In genomic region chr12:106914796-106915634, GRCh38 we compare ENCODE assay signal across 9 cellular contexts. TPM values are rescaled to one million over a fixed set of nuclear protein-coding genes. Genes with fewer than 3 reads are reported as not detected.
DNase-seq lines count a peak whose midpoint lies in the region; ATAC-seq and TF ChIP-seq lines count a peak whose summit lies in the region.
"Had no signal": no experiment of that assay in that cellular context is flagged by ENCODE, and none has a peak within 500 bp of the region (broad histone marks: within the 10 kb centered on the region; RNA-seq: fewer than 3 reads in every experiment).

No MANE protein-coding gene starts in this region.

- H3K18ac ChIP-seq in neuronal stem cell (ENCODE audit: low read length) = no peak overlapping the region

- no peaks in the 10 kb centered on the region for H3K9me3 Mint-ChIP-seq in central memory CD8-positive, alpha-beta T cell
- H3K9me3 Mint-ChIP-seq: activated B cell treated with CpG ODN at 0.5 μM for 24 hours had no signal

- no peak overlapping the region for H4K8ac ChIP-seq in neuronal stem cell (ENCODE audit: low read depth, low read length)

- H2BK12ac ChIP-seq in neuronal stem cell (ENCODE audit: low read length) = no peak overlapping the region

- H3K9me3 ChIP-seq in prostate gland = no peaks in the 10 kb centered on the region
- no peaks in the 10 kb centered on the region for H3K9me3 ChIP-seq in neuronal stem cell (replicated peaks in 1 of 2; ENCODE audit: control insufficient read depth in 2 of 2, insufficient read depth in 1 of 2, low read depth in 1 of 2, low read length in 2 of 2)

- H3K36me3 ChIP-seq in prostate gland (no peaks in the 10 kb centered on the region), neuronal stem cell (replicated peaks in 1 of 2; ENCODE audit: control insufficient read depth in 2 of 2, insufficient read depth in 2 of 2, low read length in 2 of 2) (no peaks in the 10 kb centered on the region)

- H2AK5ac ChIP-seq in neuronal stem cell (ENCODE audit: low read depth, low read length) = no peak overlapping the region

- H3K4me1 ChIP-seq in prostate gland (replicated peaks) = no peaks in the 10 kb centered on the region
- H3K4me1 ChIP-seq in neuronal stem cell (ENCODE audit: control insufficient read depth in 2 of 2, insufficient read depth in 1 of 2, low read depth in 1 of 2, low read length in 2 of 2) = peaks cover 8 to 15% of the 10 kb centered on the region in 2 donors

- no peak overlapping the region for H2BK120ac ChIP-seq in neuronal stem cell (ENCODE audit: low read depth, low read length)

- no peak overlapping the region for H3K14ac ChIP-seq in neuronal stem cell (ENCODE audit: low read length)

- no peaks in the 10 kb centered on the region for H3K36me3 Mint-ChIP-seq in central memory CD8-positive, alpha-beta T cell (ENCODE audit: insufficient read depth)

- peak; percentile 71 for ATAC-seq in GM18517 (IDR thresholded peaks at IDR 0.05; ENCODE audit: unreplicated experiment)
- peak; percentile 67 for ATAC-seq in GM19467 (IDR thresholded peaks at IDR 0.05; ENCODE audit: unreplicated experiment)
- ATAC-seq in HG03280 (IDR thresholded peaks at IDR 0.05; ENCODE audit: unreplicated experiment) = peak; percentile 57
- peak; percentile 62 for ATAC-seq in central memory CD8-positive, alpha-beta T cell (replicated peaks; ENCODE audit: extremely low read depth, poor library complexity, severe bottlenecking)

- H4K91ac ChIP-seq in neuronal stem cell (ENCODE audit: low read depth, low read length, poor library complexity) = no peak overlapping the region

- no peak overlapping the region for H3K4me2 ChIP-seq in neuronal stem cell (ENCODE audit: insufficient read depth, low read length, poor library complexity, severe bottlenecking)

- TF ChIP-seq CTCF in prostate gland (IDR thresholded peaks at IDR 0.05) = no peak

- no peak overlapping the region for H3K4ac ChIP-seq in neuronal stem cell (ENCODE audit: low read length)

- DNase-seq in central memory CD8-positive, alpha-beta T cell (ENCODE audit: low spot score in 2 of 2) = no peak
- DNase-seq in prostate gland (ENCODE audit: low spot score) = no peak
- DNase-seq in neuronal stem cell (ENCODE audit: low spot score) = no peak
- DNase-seq in SKM-1 (lab: John Stamatoyannopoulos, UW; ENCODE audit: unreplicated experiment) = no peak
- DNase-seq: activated B cell treated with CpG ODN at 0.5 μM for 24 hours, GDM1 had no signal

- intact Hi-C loops in prostate gland (cut with DNase I) = no loop called here

- H3K27me3 Mint-ChIP-seq in central memory CD8-positive, alpha-beta T cell = peaks cover 13% of the 10 kb centered on the region

- H3K79me1 ChIP-seq in neuronal stem cell (ENCODE audit: low read depth, low read length) = no peaks in the 10 kb centered on the region

- H3K27ac Mint-ChIP-seq in central memory CD8-positive, alpha-beta T cell (ENCODE audit: low read depth) = no peak overlapping the region
- H3K27ac Mint-ChIP-seq: activated B cell treated with CpG ODN at 0.5 μM for 24 hours had no signal

- peaks cover 19% of the 10 kb centered on the region for H3K4me1 Mint-ChIP-seq in central memory CD8-positive, alpha-beta T cell

- H3K27me3 ChIP-seq in prostate gland (replicated peaks; ENCODE audit: insufficient read depth) (peaks cover 3% of the 10 kb centered on the region), neuronal stem cell (ENCODE audit: control insufficient read depth in 3 of 3, insufficient read depth in 3 of 3, low read depth in 1 of 3, low read length in 3 of 3) (no peaks in the 10 kb centered on the region)

- no peak overlapping the region for H3K23ac ChIP-seq in neuronal stem cell (ENCODE audit: low read depth, low read length, poor library complexity)

- H2AFZ ChIP-seq in neuronal stem cell (ENCODE audit: low read length) = no peak overlapping the region

- no peak for TF ChIP-seq POLR2A in prostate gland (IDR thresholded peaks at IDR 0.05)

- no peak overlapping the region for H2BK5ac ChIP-seq in neuronal stem cell (ENCODE audit: low read length)

- no peak overlapping the region for H3K9ac ChIP-seq in neuronal stem cell (ENCODE audit: low read depth, low read length, poor library complexity)

- H2BK15ac ChIP-seq in neuronal stem cell (ENCODE audit: low read length) = no peak overlapping the region

- H3K27ac ChIP-seq in prostate gland (no peak overlapping the region), neuronal stem cell (replicated peaks; ENCODE audit: low read length) (no peak overlapping the region)

- no peak overlapping the region for H3K4me3 ChIP-seq in prostate gland
- no peak overlapping the region for H3K4me3 ChIP-seq in neuronal stem cell (ENCODE audit: low read length in 2 of 2)

- 93% methylated on average over 3 of the region's 3 CpGs for WGBS in prostate gland
- no CpG with 5 or more reads among the region's 3 CpGs for WGBS in neuronal stem cell (ENCODE audit: extremely low coverage in 2 of 2, insufficient read length in 2 of 2, insufficient replicate concordance in 1 of 2), 2 donors

- no peak overlapping the region for H3K4me3 Mint-ChIP-seq in central memory CD8-positive, alpha-beta T cell
- H3K4me3 Mint-ChIP-seq: activated B cell treated with CpG ODN at 0.5 μM for 24 hours had no signal

RNA-seq across cellular contexts. Expression of gene TMEM263, which starts 40.7 kb away (rescaled TPM):
- 10 to 100 TPM; 41.7 to 44.4 TPM for total RNA-seq in prostate gland
- 23.2 TPM for polyA plus RNA-seq in neuronal stem cell (2013, experiment 1 of 2)
- 23.2 TPM for polyA plus RNA-seq in neuronal stem cell (2013, experiment 2 of 2)
